ENCODE assay signal across 10 cellular contexts in the genomic region with DNA sequence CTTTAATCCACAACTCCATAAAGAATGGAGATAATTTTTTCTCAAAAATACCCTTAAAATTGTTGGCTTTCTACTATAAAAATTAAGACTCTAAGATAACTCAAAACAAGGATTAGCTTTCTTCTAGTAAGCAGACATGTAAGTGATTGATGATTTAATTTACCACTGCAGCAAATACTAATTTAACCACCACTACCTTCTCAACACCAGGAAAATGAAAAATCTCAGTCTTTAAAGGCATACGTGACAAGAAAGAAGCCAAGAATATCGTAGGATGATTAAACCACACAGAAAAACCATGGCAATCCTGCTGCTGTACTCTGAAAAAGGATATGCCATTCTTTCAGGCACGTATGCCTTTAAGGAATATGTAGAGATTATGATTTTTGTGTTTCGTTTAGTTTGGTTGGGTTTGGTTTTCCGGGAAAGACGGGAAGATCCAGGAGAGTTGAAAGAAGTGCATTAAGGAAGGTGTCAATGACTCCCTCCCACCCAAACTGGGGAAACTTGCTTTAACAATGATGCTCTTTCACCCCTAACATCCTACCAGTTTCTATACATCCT. TPM values are rescaled to one million over a fixed set of nuclear protein-coding genes. Genes with fewer than 3 reads are reported as not detected.
A peak's percentile ranks its signal among the peaks of the same experiment; 100 is the strongest.
DNase-seq lines count a peak whose midpoint lies in the region; ATAC-seq, FAIRE-seq and TF ChIP-seq lines count a peak whose summit lies in the region.
"Had no signal": no experiment of that assay in that cellular context is flagged by ENCODE, and none has a peak within 500 bp of the region (broad histone marks: within the 10 kb centered on the region; RNA-seq: fewer than 3 reads in every experiment).

No MANE protein-coding gene starts in this region.

- H3K27ac Mint-ChIP-seq in GM23338 = no peak overlapping the region
- no peak overlapping the region for H3K27ac Mint-ChIP-seq in astrocyte (ENCODE audit: unreplicated experiment)
- H3K27ac Mint-ChIP-seq: activated B cell treated with CpG ODN at 0.5 μM for 24 hours had no signal

- H3F3A ChIP-seq in GM23338 (replicated peaks; ENCODE audit: low read depth) = no peaks in the 10 kb centered on the region

- no peaks in the 10 kb centered on the region for H4K20me1 ChIP-seq in GM23338 (replicated peaks; ENCODE audit: insufficient read depth)
- no peaks in the 10 kb centered on the region for H4K20me1 ChIP-seq in astrocyte (ENCODE audit: insufficient read depth, low read length)

- H3K4me3 Mint-ChIP-seq in GM23338 (peak overlapping the region; percentile 84), astrocyte (ENCODE audit: unreplicated experiment) (peak overlapping the region; percentile 96)
- H3K4me3 Mint-ChIP-seq: activated B cell treated with CpG ODN at 0.5 μM for 24 hours had no signal

- H3K9me2 ChIP-seq in GM23338 (ENCODE audit: insufficient read depth) = no peaks in the 10 kb centered on the region

- H3K9me3 ChIP-seq in astrocyte (ENCODE audit: insufficient read depth, low read depth, low read length) (no peaks in the 10 kb centered on the region), small intestine (ENCODE audit: control insufficient read depth, low read depth) (no peaks in the 10 kb centered on the region)
- H3K9me3 ChIP-seq: mucosa of descending colon had no signal

- ATAC-seq in GM23338 = no peak
- ATAC-seq: mucosa of descending colon had no signal

- H3K4me3 ChIP-seq in GM23338 (peak overlapping the region; percentile 63), astrocyte (ENCODE audit: insufficient read depth, low read depth, low read length) (peak overlapping the region; percentile 80), small intestine (ENCODE audit: low read depth in 1 of 2, low read length in 2 of 2) (peak overlapping the region in 1 of 2 donors; percentile 29)
- H3K4me3 ChIP-seq: mucosa of descending colon had no signal

- H3K36me3 Mint-ChIP-seq in GM23338 (ENCODE audit: low read depth) = no peaks in the 10 kb centered on the region
- no peaks in the 10 kb centered on the region for H3K36me3 Mint-ChIP-seq in astrocyte (ENCODE audit: low read depth, unreplicated experiment)

- H3K27me3 Mint-ChIP-seq in GM23338 (ENCODE audit: insufficient read depth, low read depth, poor library complexity) (peaks cover 7% of the 10 kb centered on the region), astrocyte (ENCODE audit: low read depth, unreplicated experiment) (no peaks in the 10 kb centered on the region)

- peak overlapping the region; percentile 78 for H3K9ac ChIP-seq in astrocyte (ENCODE audit: low read length)

- H3K27ac ChIP-seq in GM23338 (ENCODE audit: low read depth) (no peak overlapping the region), astrocyte (ENCODE audit: low read depth, low read length) (no peak overlapping the region), small intestine (ENCODE audit: low read depth in 1 of 2, low read length in 1 of 2) (peak overlapping the region; percentile 11 to 48)

- H3K79me2 ChIP-seq in GM23338 (replicated peaks; ENCODE audit: insufficient read depth) (peaks cover 11% of the 10 kb centered on the region; the same call in 1 of the 2 replicates), astrocyte (ENCODE audit: insufficient read depth, low read length) (no peaks in the 10 kb centered on the region)

- H3K4me1 ChIP-seq in GM23338 (ENCODE audit: insufficient read depth) = no peaks in the 10 kb centered on the region; the same call in 1 of the 2 replicates
- H3K4me1 ChIP-seq in astrocyte (ENCODE audit: insufficient read depth, low read length) = no peaks in the 10 kb centered on the region
- no peaks in the 10 kb centered on the region for H3K4me1 ChIP-seq in small intestine (ENCODE audit: control insufficient read depth in 2 of 2, insufficient read depth in 1 of 2, low read depth in 1 of 2, low read length in 1 of 2)

- no peak for TF ChIP-seq CTCF in GM23338 (conservative IDR thresholded peaks at IDR 0.05; ENCODE audit: low read depth in 2 of 2)
- no peak for TF ChIP-seq CTCF in astrocyte (IDR thresholded peaks at IDR 0.05; ENCODE audit: insufficient read depth, low read depth, low read length)

- peaks cover 23% of the 10 kb centered on the region for H3K4me1 Mint-ChIP-seq in GM23338
- no peaks in the 10 kb centered on the region for H3K4me1 Mint-ChIP-seq in astrocyte (ENCODE audit: low read depth, unreplicated experiment)

- 12 to 27% (median 27%) methylated on average over 6 of the region's 6 CpGs for WGBS in small intestine, 3 donors

- H3K4me2 ChIP-seq in GM23338 (peak overlapping the region; percentile 84), astrocyte (ENCODE audit: low read length) (peak overlapping the region; percentile 93)

- no peaks in the 10 kb centered on the region for H3K27me3 ChIP-seq in GM23338 (ENCODE audit: insufficient read depth)
- H3K27me3 ChIP-seq in astrocyte (ENCODE audit: insufficient read depth, low read length) = no peaks in the 10 kb centered on the region
- H3K27me3 ChIP-seq in small intestine (ENCODE audit: control insufficient read depth in 2 of 2, insufficient read depth in 2 of 2, low read length in 2 of 2) = peaks cover 0 to 7% of the 10 kb centered on the region in 2 donors

- H3K9me3 Mint-ChIP-seq in GM23338 (no peaks in the 10 kb centered on the region), astrocyte (ENCODE audit: unreplicated experiment) (no peaks in the 10 kb centered on the region)
- H3K9me3 Mint-ChIP-seq: activated B cell treated with CpG ODN at 0.5 μM for 24 hours had no signal

- H2AFZ ChIP-seq in GM23338 = no peak overlapping the region
- peak overlapping the region; percentile 85 for H2AFZ ChIP-seq in astrocyte (ENCODE audit: low read depth, low read length)

- H3K36me3 ChIP-seq in GM23338 (ENCODE audit: insufficient read depth) (no peaks in the 10 kb centered on the region), astrocyte (ENCODE audit: insufficient read depth, low read length) (no peaks in the 10 kb centered on the region), small intestine (ENCODE audit: control insufficient read depth in 2 of 2, insufficient read depth in 2 of 2, low read length in 2 of 2) (no peaks in the 10 kb centered on the region)

- peak; percentile 68 for FAIRE-seq in astrocyte (lab: Jason Lieb, UNC)
- FAIRE-seq in small intestine (lab: Jason Lieb, UNC) = no peak

- DNase-seq in GM23338 (ENCODE audit: low spot score) = no peak
- no peak for DNase-seq in astrocyte (ENCODE audit: low read depth)
- peak; percentile 15 for DNase-seq in inferior parietal cortex (ENCODE audit: extremely low spot score)
- no peak for DNase-seq in small intestine
- DNase-seq in NCI-H146 treated with DMSO at 0.1 percent for 48 hours (lab: John Stamatoyannopoulos, UW; ENCODE audit: unreplicated experiment) = no peak
- DNase-seq in hippocampal formation (lab: John Stamatoyannopoulos, UW) = no peak
- no peak for DNase-seq in activated gamma-delta T cell treated with Interleukin-2 at 50 U/mL for 16 hours
- no peak for DNase-seq in SKM-1 treated with dmso at 0.1 percent for 144 hours (lab: John Stamatoyannopoulos, UW; ENCODE audit: unreplicated experiment)
- DNase-seq: activated B cell treated with CpG ODN at 0.5 μM for 24 hours had no signal

TF ChIP-seq in GM23338, 12 proteins besides CTCF, POLR2A, EP300 and RAD21 (continues in another document):
- no peak for TF ChIP-seq CREB1 (CRISPR knock-in tag; IDR thresholded peaks at IDR 0.05; ENCODE audit: low read depth)
- TF ChIP-seq JUNB (IDR thresholded peaks at IDR 0.05; ENCODE audit: unreplicated experiment) = no peak
- TF ChIP-seq ZNF331 (CRISPR knock-in tag; IDR thresholded peaks at IDR 0.05; ENCODE audit: low read depth) = no peak
- TF ChIP-seq NANOG (IDR thresholded peaks at IDR 0.05; ENCODE audit: borderline replicate concordance) = no peak
- TF ChIP-seq STAT1 (IDR thresholded peaks at IDR 0.05; ENCODE audit: unreplicated experiment) = no peak
- no peak for TF ChIP-seq POLR2AphosphoS5 (IDR thresholded peaks at IDR 0.05; ENCODE audit: low read depth)
- TF ChIP-seq, protein P1, sequence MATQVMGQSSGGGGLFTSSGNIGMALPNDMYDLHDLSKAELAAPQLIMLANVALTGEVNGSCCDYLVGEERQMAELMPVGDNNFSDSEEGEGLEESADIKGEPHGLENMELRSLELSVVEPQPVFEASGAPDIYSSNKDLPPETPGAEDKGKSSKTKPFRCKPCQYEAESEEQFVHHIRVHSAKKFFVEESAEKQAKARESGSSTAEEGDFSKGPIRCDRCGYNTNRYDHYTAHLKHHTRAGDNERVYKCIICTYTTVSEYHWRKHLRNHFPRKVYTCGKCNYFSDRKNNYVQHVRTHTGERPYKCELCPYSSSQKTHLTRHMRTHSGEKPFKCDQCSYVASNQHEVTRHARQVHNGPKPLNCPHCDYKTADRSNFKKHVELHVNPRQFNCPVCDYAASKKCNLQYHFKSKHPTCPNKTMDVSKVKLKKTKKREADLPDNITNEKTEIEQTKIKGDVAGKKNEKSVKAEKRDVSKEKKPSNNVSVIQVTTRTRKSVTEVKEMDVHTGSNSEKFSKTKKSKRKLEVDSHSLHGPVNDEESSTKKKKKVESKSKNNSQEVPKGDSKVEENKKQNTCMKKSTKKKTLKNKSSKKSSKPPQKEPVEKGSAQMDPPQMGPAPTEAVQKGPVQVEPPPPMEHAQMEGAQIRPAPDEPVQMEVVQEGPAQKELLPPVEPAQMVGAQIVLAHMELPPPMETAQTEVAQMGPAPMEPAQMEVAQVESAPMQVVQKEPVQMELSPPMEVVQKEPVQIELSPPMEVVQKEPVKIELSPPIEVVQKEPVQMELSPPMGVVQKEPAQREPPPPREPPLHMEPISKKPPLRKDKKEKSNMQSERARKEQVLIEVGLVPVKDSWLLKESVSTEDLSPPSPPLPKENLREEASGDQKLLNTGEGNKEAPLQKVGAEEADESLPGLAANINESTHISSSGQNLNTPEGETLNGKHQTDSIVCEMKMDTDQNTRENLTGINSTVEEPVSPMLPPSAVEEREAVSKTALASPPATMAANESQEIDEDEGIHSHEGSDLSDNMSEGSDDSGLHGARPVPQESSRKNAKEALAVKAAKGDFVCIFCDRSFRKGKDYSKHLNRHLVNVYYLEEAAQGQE (IDR thresholded peaks at IDR 0.05; ENCODE audit: unreplicated experiment) = no peak
- no peak for TF ChIP-seq EZH2phosphoT487 (IDR thresholded peaks at IDR 0.05; ENCODE audit: unreplicated experiment)

RNA-seq across cellular contexts. Expression of a gene that starts 0.9 kb away (rescaled TPM):
- total RNA-seq in GM23338 (2014; rRNA removed; shearing (Covaris generic)) = 8.6 and 10.4 TPM in 2 replicates
- polyA plus RNA-seq in GM23338 (2016; fragmentation: Nextera tagmentation; extraction: Ambion mirVana) = 2.3 and 2.5 TPM in 2 replicates
- total RNA-seq in astrocyte = 4.6 and 5.8 TPM in 2 replicates
- polyA plus RNA-seq in small intestine = 1 to 10 TPM in 1 of 3 donors, under 1 TPM in 1, not detected in 1; 0.54 to 1.1 TPM
- total RNA-seq: activated B cell treated with CpG ODN at 0.5 μM for 24 hours had no signal

RNA-seq across cellular contexts. Expression of a gene that starts 43.8 kb away (rescaled TPM):
- not detected in 2 replicates for total RNA-seq in GM23338 (2014; rRNA removed; shearing (Covaris generic))
- not detected in 2 replicates for polyA plus RNA-seq in GM23338 (2016; fragmentation: Nextera tagmentation; extraction: Ambion mirVana)
- total RNA-seq in astrocyte = not detected in 2 replicates
- not detected for polyA plus RNA-seq in small intestine
- total RNA-seq: activated B cell treated with CpG ODN at 0.5 μM for 24 hours, mucosa of descending colon had no signal

RNA-seq across cellular contexts. Expression of a gene that starts 56.5 kb away (rescaled TPM):
- total RNA-seq in GM23338 (2014; rRNA removed; shearing (Covaris generic)) = not detected in 2 replicates
- not detected in 2 replicates for polyA plus RNA-seq in GM23338 (2016; fragmentation: Nextera tagmentation; extraction: Ambion mirVana)
- not detected in 2 replicates for total RNA-seq in astrocyte
- not detected for polyA plus RNA-seq in small intestine
- total RNA-seq: activated B cell treated with CpG ODN at 0.5 μM for 24 hours, mucosa of descending colon had no signal

Comparison
In these comparisons a context has a peak if more than half of its experiments do, and no peak if none do; other contexts are left out.
1. H3K27ac ChIP-seq: peak in small intestine (2 of 2); none in GM23338 (single experiment) and astrocyte (single experiment).